ENCODE assay signal across 2 cellular contexts in the genomic region with DNA sequence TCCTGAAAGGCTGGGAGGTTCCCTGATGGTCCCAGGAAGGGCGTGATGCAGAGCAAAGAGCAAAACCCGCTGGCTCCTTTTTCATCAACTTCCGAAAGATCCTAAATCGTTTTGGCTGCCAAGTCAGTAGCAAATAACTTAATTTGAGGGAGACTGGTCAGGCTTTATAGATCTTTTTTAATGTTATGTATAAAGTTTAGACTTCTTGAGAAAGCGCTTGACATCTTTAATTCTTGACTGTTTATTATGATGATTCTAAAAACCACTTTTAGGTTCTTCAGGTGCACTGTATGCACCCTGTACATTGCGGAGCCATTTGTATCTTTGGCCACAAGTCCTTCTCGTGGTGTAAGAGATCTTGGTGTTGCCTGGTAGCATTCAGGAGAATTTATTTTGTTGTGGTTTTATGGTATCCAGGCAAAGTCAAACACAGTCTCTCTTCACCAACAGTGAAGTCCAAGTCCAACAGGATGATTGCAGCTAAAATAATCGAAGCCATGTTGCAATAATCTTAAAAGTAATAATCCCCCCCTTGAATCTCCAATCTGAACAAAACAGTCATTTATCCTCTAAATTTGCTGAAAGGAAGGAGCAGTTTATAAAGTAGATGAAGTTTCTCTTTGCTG.
TF ChIP-seq lines count a peak whose summit lies in the region.

No MANE protein-coding gene starts in this region.

TF ChIP-seq in IMR-90, 13 proteins besides CTCF, POLR2A, EP300 and RAD21:
- no peak for TF ChIP-seq BHLHE40 (IDR thresholded peaks at IDR 0.05; ENCODE audit: low read depth, low read length)
- no peak for TF ChIP-seq RCOR1 (IDR thresholded peaks at IDR 0.05; ENCODE audit: insufficient replicate concordance, low read length)
- no peak for TF ChIP-seq NFE2L2 (IDR thresholded peaks at IDR 0.05; ENCODE audit: low read depth, low read length)
- TF ChIP-seq CEBPB (IDR thresholded peaks at IDR 0.05; ENCODE audit: low read depth, low read length), result peak; percentile 75
- TF ChIP-seq MAZ (IDR thresholded peaks at IDR 0.05; ENCODE audit: borderline replicate concordance, low read depth, low read length), result no peak
- TF ChIP-seq RFX5 (IDR thresholded peaks at IDR 0.05; ENCODE audit: low read depth, low read length), result no peak

TF ChIP-seq in HepG2, 621 proteins besides CTCF, POLR2A, EP300 and RAD21:
- no peak for TF ChIP-seq KIAA2018 (CRISPR knock-in tag; IDR thresholded peaks at IDR 0.05; ENCODE audit: borderline replicate concordance)
- TF ChIP-seq CBX2 (IDR thresholded peaks at IDR 0.05; ENCODE audit: low read depth, low read length), result peak; percentile 64; the same call in 1 of the 2 replicates
- TF ChIP-seq CBX2 (CRISPR knock-in tag; IDR thresholded peaks at IDR 0.05; ENCODE audit: low read depth), result no peak
